ENCODE assay signal across 1 cellular context in genomic region chr15:90248760-90249122, GRCh38.
TF ChIP-seq lines count a peak whose summit lies in the region.

No MANE protein-coding gene starts in this region.

TF ChIP-seq in SK-N-SH treated with all-trans-retinoic acid at 6 μM for 48 hours, 23 proteins besides CTCF, POLR2A, EP300 and RAD21 (continued from another document):
- no peak for TF ChIP-seq RARB (CRISPR knock-in tag; IDR thresholded peaks at IDR 0.05)
- TF ChIP-seq TCF4 (CRISPR knock-in tag; IDR thresholded peaks at IDR 0.05; ENCODE audit: borderline replicate concordance): no peak
